29 cellular contexts compared by ENCODE assay signal in the genomic region with DNA sequence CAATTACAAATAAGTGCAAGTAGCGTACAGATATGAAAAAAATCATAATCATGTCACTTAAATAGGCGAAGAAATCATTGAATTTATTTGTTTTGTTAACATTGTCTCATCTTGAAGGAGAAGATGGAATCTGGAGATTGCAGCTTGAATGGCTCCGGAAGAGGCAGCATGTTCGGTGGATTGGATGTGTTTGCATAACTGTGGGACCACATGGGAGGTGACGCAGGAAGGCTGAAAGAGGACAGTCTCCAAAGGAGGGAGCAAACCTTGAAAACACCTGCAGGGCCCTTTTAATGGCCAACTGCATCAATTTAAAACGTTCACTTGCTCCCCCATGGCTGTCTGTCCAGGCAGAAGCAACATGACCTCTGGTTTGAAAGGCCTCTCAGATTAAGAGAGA.
"Had no signal": no experiment of that assay in that cellular context is flagged by ENCODE, and none has a peak within 500 bp of the region (broad histone marks: within the 10 kb centered on the region; RNA-seq: fewer than 3 reads in every experiment).

No MANE protein-coding gene starts in this region.

- H3K4me3 ChIP-seq: neural progenitor cell, ovary, psoas muscle, right lobe of liver, skin epidermis, smooth muscle cell, spleen, thoracic aorta, thyroid gland, tibial nerve, upper lobe of left lung, vagina had no signal

- H3K9me3 ChIP-seq: ovary, psoas muscle, right lobe of liver, spleen, thoracic aorta, thyroid gland, tibial nerve, upper lobe of left lung, vagina had no signal

- H3K36me3 Mint-ChIP-seq: natural killer cell; neural progenitor cell; stimulated activated memory B cell treated with anti-CD40 and anti-IgM and Interleukin-4, amounts not matched to agents 10 μg/mL and 1 μg/mL and 100 μg/mL, for 72 hours had no signal

- H3K4me1 Mint-ChIP-seq: natural killer cell; nephron; neural progenitor cell; stimulated activated memory B cell treated with anti-CD40 and anti-IgM and Interleukin-4, amounts not matched to agents 10 μg/mL and 1 μg/mL and 100 μg/mL, for 72 hours; stimulated activated naive CD8-positive, alpha-beta T cell treated with anti-CD3 and anti-CD28 coated beads, Interleukin-15, amount 100 ng/mL, for 72 hours had no signal

- H2AFZ ChIP-seq: neural progenitor cell, parathyroid adenoma had no signal

- H3K9me3 Mint-ChIP-seq: nephron; neural progenitor cell; stimulated activated memory B cell treated with anti-CD40 and anti-IgM and Interleukin-4, amounts not matched to agents 10 μg/mL and 1 μg/mL and 100 μg/mL, for 72 hours; stimulated activated naive CD8-positive, alpha-beta T cell treated with anti-CD3 and anti-CD28 coated beads, Interleukin-15, amount 100 ng/mL, for 72 hours had no signal

- H3K9ac ChIP-seq: neural progenitor cell, parathyroid adenoma had no signal

- H3K4me2 ChIP-seq: neural progenitor cell, smooth muscle cell had no signal

- H3K27ac ChIP-seq: neural progenitor cell, ovary, parathyroid adenoma, psoas muscle, right lobe of liver, skin epidermis, spleen, thoracic aorta, thyroid gland, tibial nerve, upper lobe of left lung, vagina had no signal

- H3K4me3 Mint-ChIP-seq: natural killer cell; nephron; neural progenitor cell; stimulated activated memory B cell treated with anti-CD40 and anti-IgM and Interleukin-4, amounts not matched to agents 10 μg/mL and 1 μg/mL and 100 μg/mL, for 72 hours; stimulated activated naive CD8-positive, alpha-beta T cell treated with anti-CD3 and anti-CD28 coated beads, Interleukin-15, amount 100 ng/mL, for 72 hours had no signal

- H3K27ac Mint-ChIP-seq: natural killer cell; nephron; neural progenitor cell; progenitor cell of endocrine pancreas; stimulated activated memory B cell treated with anti-CD40 and anti-IgM and Interleukin-4, amounts not matched to agents 10 μg/mL and 1 μg/mL and 100 μg/mL, for 72 hours; stimulated activated naive CD8-positive, alpha-beta T cell treated with anti-CD3 and anti-CD28 coated beads, Interleukin-15, amount 100 ng/mL, for 72 hours had no signal

- H3K36me3 ChIP-seq: neural progenitor cell, ovary, right lobe of liver, spleen, thoracic aorta, thyroid gland, tibial nerve, upper lobe of left lung, vagina had no signal

- H3K27me3 Mint-ChIP-seq: progenitor cell of endocrine pancreas; stimulated activated memory B cell treated with anti-CD40 and anti-IgM and Interleukin-4, amounts not matched to agents 10 μg/mL and 1 μg/mL and 100 μg/mL, for 72 hours; stimulated activated naive CD8-positive, alpha-beta T cell treated with anti-CD3 and anti-CD28 coated beads, Interleukin-15, amount 100 ng/mL, for 72 hours had no signal

- H3K4me1 ChIP-seq: neural progenitor cell, parathyroid adenoma, psoas muscle, right lobe of liver, spleen, thyroid gland, upper lobe of left lung, vagina had no signal

- ATAC-seq: natural killer cell; psoas muscle; right cardiac atrium; right lobe of liver; stimulated activated memory B cell treated with anti-CD40 and anti-IgM and Interleukin-4, amounts not matched to agents 10 μg/mL and 1 μg/mL and 100 μg/mL, for 72 hours; stimulated activated naive CD8-positive, alpha-beta T cell treated with anti-CD3 and anti-CD28 coated beads, Interleukin-15, amount 100 ng/mL, for 72 hours; stimulated activated naive CD8-positive, alpha-beta T cell treated with anti-CD3 and anti-CD28 coated beads, Interleukin-15, Interleukin-2, amounts not matched to agents 100 U/mL and 50 U/mL, for 24 hours had no signal

- H3K79me2 ChIP-seq: parathyroid adenoma had no signal

- DNase-seq: natural killer cell; occipital lobe; ovary; posterior cingulate gyrus; psoas muscle; right cardiac atrium; right lobe of liver; spleen; stimulated activated CD4-positive, alpha-beta T cell treated with anti-CD3 and anti-CD28 coated beads, Interleukin-12 subunit alpha, Interleukin-12 subunit beta, amount 100 ng/mL, for 4 hours; stimulated activated CD4-positive, alpha-beta T cell treated with anti-CD3 and anti-CD28 coated beads, Interleukin-1b, Interleukin-23, amount 100 ng/mL, for 48 hours; stimulated activated CD4-positive, alpha-beta T cell treated with anti-CD3 and anti-CD28 coated beads, Interleukin-4, amount 100 ng/mL, for 1 hour; stimulated activated CD4-positive, alpha-beta T cell treated with anti-CD3 and anti-CD28 coated beads, Interleukin-4, amount 100 ng/mL, for 4 hours; stimulated activated CD8-positive, alpha-beta memory T cell treated with anti-CD3 and anti-CD28 coated beads, Interleukin-4, amount 100 ng/mL, for 48 hours; stimulated activated naive CD4-positive, alpha-beta T cell; stimulated activated naive CD8-positive, alpha-beta T cell treated with anti-CD3 and anti-CD28 coated beads, Interleukin-15, amount 100 ng/mL, for 72 hours; stimulated activated naive CD8-positive, alpha-beta T cell treated with anti-CD3 and anti-CD28 coated beads, Interleukin-15, Interleukin-2, amounts not matched to agents 100 U/mL and 50 U/mL, for 24 hours; thyroid gland; trophoblast cell; upper lobe of left lung had no signal

- H3K27me3 ChIP-seq: neural progenitor cell, ovary, right lobe of liver, spleen, thyroid gland, tibial nerve, upper lobe of left lung, vagina had no signal
